Comparison of ENCODE assay signal across 1 cellular context in the genomic region with DNA sequence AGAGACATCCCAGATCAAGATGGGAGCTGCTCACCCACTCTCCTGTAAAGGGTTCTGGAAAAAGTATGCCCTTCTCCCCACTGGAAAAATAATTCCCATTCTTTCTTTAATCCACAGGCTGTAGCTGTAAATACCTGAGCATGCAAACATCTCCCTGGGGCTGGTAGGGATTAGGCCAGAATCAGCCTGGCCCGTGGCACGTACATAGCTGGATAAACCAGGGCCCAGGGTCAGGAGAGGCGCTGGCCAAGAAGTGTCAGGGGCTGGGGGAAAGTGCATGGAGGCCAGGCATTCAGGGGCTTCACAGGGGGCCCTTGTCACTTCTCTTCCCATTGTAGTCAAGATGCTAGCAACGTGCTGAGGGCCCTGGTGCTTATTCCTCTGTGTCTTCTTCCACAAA.
TF ChIP-seq lines count a peak whose summit lies in the region.

No MANE protein-coding gene starts in this region.

TF ChIP-seq in WTC11, 78 proteins besides CTCF, POLR2A, EP300 and RAD21 (continued from another document):
- TF ChIP-seq ARID4B (CRISPR knock-in tag; IDR thresholded peaks at IDR 0.05; ENCODE audit: borderline replicate concordance): no peak
- TF ChIP-seq MYBL2 (CRISPR knock-in tag; IDR thresholded peaks at IDR 0.05): no peak
- no peak for TF ChIP-seq GRHL2 (CRISPR knock-in tag; IDR thresholded peaks at IDR 0.05; ENCODE audit: insufficient replicate concordance, severe bottlenecking)
TF ChIP-seq in WTC11: peak in this region for 0.
